21 cellular contexts compared by ENCODE assay signal in genomic region chr10:96093948-96094347, GRCh38.
"Had no signal": no experiment of that assay in that cellular context is flagged by ENCODE, and none has a peak within 500 bp of the region (broad histone marks: within the 10 kb centered on the region; RNA-seq: fewer than 3 reads in every experiment).

No MANE protein-coding gene starts in this region.

- H3K27ac ChIP-seq: KMS-11, RWPE1, SJCRH30 had no signal

- DNase-seq: IMR-90, Kasumi-1, MM.1S, MV-4-11, NCI-H1048, NCI-H1105, NCI-H1436 treated with DMSO at 0.1 percent for 48 hours, NCI-H1694, NCI-H187 treated with DMSO at 0.1 percent for 48 hours, NCI-H2029 treated with DMSO at 0.1 percent for 48 hours, NCI-H2227 treated with DMSO at 0.1 percent for 48 hours, NCI-H524, NCI-H526 treated with DMSO at 0.1 percent for 48 hours, NCI-H748 treated with DMSO at 0.1 percent for 48 hours, PC-3, SHP77, SJCRH30 had no signal

- H3K27me3 ChIP-seq: SJCRH30 had no signal

- ATAC-seq: Panc1, PC-3, SK-N-SH treated with all-trans-retinoic acid at 6 μM for 48 hours had no signal

- H3K4me3 ChIP-seq: SJCRH30 had no signal

- H3K4me1 ChIP-seq: SJCRH30 had no signal

- H3K9me3 ChIP-seq: SJCRH30 had no signal

- H3K4me2 ChIP-seq: KMS-11 had no signal

- H3K36me3 ChIP-seq: SJCRH30 had no signal

- H3K9ac ChIP-seq: KMS-11 had no signal
